23 cellular contexts compared by ENCODE assay signal in genomic region chrX:115337735-115338134, GRCh38. TPM values are rescaled to one million over a fixed set of nuclear protein-coding genes. Genes with fewer than 3 reads are reported as not detected.
A peak's percentile ranks its signal among the peaks of the same experiment; 100 is the strongest.
DNase-seq lines count a peak whose midpoint lies in the region; ATAC-seq and TF ChIP-seq lines count a peak whose summit lies in the region.
"Had no signal": no experiment of that assay in that cellular context is flagged by ENCODE, and none has a peak within 500 bp of the region (broad histone marks: within the 10 kb centered on the region; RNA-seq: fewer than 3 reads in every experiment).

No MANE protein-coding gene starts in this region.

- ATAC-seq in sciatic nerve (peak; percentile 51), upper lobe of right lung (no peak), HG02571 (IDR thresholded peaks at IDR 0.05; ENCODE audit: unreplicated experiment) (no peak)
- ATAC-seq: naive thymus-derived CD4-positive, alpha-beta T cell had no signal

- no peak overlapping the region for H3K27ac ChIP-seq in upper lobe of right lung
- H3K27ac ChIP-seq: C4-2B, coronary artery, suprapubic skin had no signal

- H3K4me3 ChIP-seq in fibroblast of mammary gland (ENCODE audit: control insufficient read depth, low read depth, low read length) (no peak overlapping the region), upper lobe of right lung (no peak overlapping the region)
- H3K4me3 ChIP-seq: coronary artery, spleen, suprapubic skin had no signal

- no peaks in the 10 kb centered on the region for H3K9me3 ChIP-seq in upper lobe of right lung
- H3K9me3 ChIP-seq: spleen, suprapubic skin had no signal

- H3K36me3 ChIP-seq in upper lobe of right lung = no peaks in the 10 kb centered on the region
- H3K36me3 ChIP-seq: spleen, suprapubic skin had no signal

- H3K4me1 ChIP-seq in upper lobe of right lung = no peaks in the 10 kb centered on the region
- H3K4me1 ChIP-seq: spleen, suprapubic skin had no signal

- no peaks in the 10 kb centered on the region for H3K27me3 ChIP-seq in upper lobe of right lung
- H3K27me3 ChIP-seq: suprapubic skin had no signal

- intact Hi-C loops in sciatic nerve (cut with DNase I) (loop anchor here (10.0 kb wide), 1 partner anchor 307 kb away; no protein-coding TSS in a partner anchor), upper lobe of right lung (cut with DNase I) (no loop called here)

- TF ChIP-seq CTCF in fibroblast of mammary gland (conservative IDR thresholded peaks at IDR 0.05; ENCODE audit: control insufficient read depth, insufficient read depth, low read depth, low read length) (no peak), upper lobe of right lung (IDR thresholded peaks at IDR 0.05) (no peak)

- DNase-seq in COLO829 (ENCODE audit: low spot score) = peak; percentile 17
- peak; percentile 13 for DNase-seq in RPMI7951 (ENCODE audit: low read depth)
- DNase-seq in fibroblast of mammary gland (ENCODE audit: low read depth) = peak; percentile 92
- no peak for DNase-seq in sciatic nerve (ENCODE audit: low spot score)
- no peak for DNase-seq in upper lobe of right lung
- DNase-seq in T-helper 1 cell = no peak
- no peak for DNase-seq in SKM-1 (lab: John Stamatoyannopoulos, UW; ENCODE audit: unreplicated experiment)
- DNase-seq: activated CD4-positive, alpha-beta T cell treated with anti-CD3 and anti-CD28 coated beads, Interleukin-2, amount 10 ng/mL, durations not matched to agents 7 days and 5 days; activated CD8-positive, alpha-beta memory T cell treated with anti-CD3 and anti-CD28 coated beads, Interleukin-2, amount 50 U/mL, for 48 hours; activated gamma-delta T cell; GOT3; immature natural killer cell; MM.1S; naive thymus-derived CD4-positive, alpha-beta T cell; NCI-H187; NCI-H345; NK-92 treated with Interleukin-12 subunit alpha and Interleukin-12 subunit beta, amount 100 ng/mL, for 24 hours; RPMI8226; spleen had no signal

RNA-seq across cellular contexts. Expression of gene LUZP4, which starts 48.2 kb away (rescaled TPM):
- 0.10 TPM in 1 of 2 replicates, not detected in the other for total RNA-seq in RPMI7951 (2014; rRNA removed; shearing (Covaris generic))
- total RNA-seq in sciatic nerve (not detected), upper lobe of right lung (not detected)
- total RNA-seq: activated CD4-positive, alpha-beta T cell treated with anti-CD3 and anti-CD28 coated beads, Interleukin-2, amount 10 ng/mL, durations not matched to agents 7 days and 5 days; naive thymus-derived CD4-positive, alpha-beta T cell; spleen; suprapubic skin had no signal

Comparison
In these comparisons a context has a peak if more than half of its experiments do, and no peak if none do; other contexts are left out.
1. DNase-seq: peak in COLO829 (single experiment), RPMI7951 (single experiment) and fibroblast of mammary gland (single experiment); none in sciatic nerve (single experiment), upper lobe of right lung (single experiment), T-helper 1 cell (0 of 5) and SKM-1 (single experiment).